9 cellular contexts compared by ENCODE assay signal in the genomic region with DNA sequence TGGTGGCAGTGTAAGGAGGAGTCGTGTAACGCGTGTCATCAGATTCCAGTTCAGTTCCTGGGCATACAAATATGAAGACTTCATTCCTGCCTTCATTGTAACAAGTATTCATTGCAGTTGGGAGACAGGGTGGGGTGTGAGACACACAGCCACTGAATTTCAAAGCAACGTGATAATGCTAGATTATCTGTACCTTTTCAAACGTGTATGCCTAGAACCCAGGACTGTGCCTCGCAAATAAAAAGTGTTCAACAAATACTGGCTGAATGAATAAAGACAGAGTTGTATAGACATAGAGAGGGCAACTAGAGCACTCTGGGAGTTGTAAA. TPM values are rescaled to one million over a fixed set of nuclear protein-coding genes. Genes with fewer than 3 reads are reported as not detected.
DNase-seq lines count a peak whose midpoint lies in the region.
"Had no signal": no experiment of that assay in that cellular context is flagged by ENCODE, and none has a peak within 500 bp of the region (broad histone marks: within the 10 kb centered on the region; RNA-seq: fewer than 3 reads in every experiment).

No MANE protein-coding gene starts in this region.

- no peaks in the 10 kb centered on the region for H3K9me3 ChIP-seq in stomach smooth muscle (ENCODE audit: control insufficient read depth in 2 of 2, low read length in 2 of 2)
- H3K9me3 ChIP-seq: BE2C had no signal

- no peaks in the 10 kb centered on the region for H3K27me3 ChIP-seq in stomach smooth muscle (ENCODE audit: control insufficient read depth in 1 of 2, insufficient read depth in 2 of 2, low read length in 2 of 2)

- intact Hi-C loops in posterior cingulate gyrus (cut with DNase I): loop anchor here (2.0 to 10.0 kb wide), 4 partner anchors 25 to 446 kb away; a partner anchor contains a TSS

- H3K4me1 ChIP-seq in stomach smooth muscle (ENCODE audit: control insufficient read depth, insufficient read depth, low read length): peaks cover 19% of the 10 kb centered on the region

- peaks cover 9% of the 10 kb centered on the region for H3K9me3 Mint-ChIP-seq in activated CD4-positive, alpha-beta T cell treated with anti-CD3 and anti-CD28 coated beads, Interleukin-2, amount 10 ng/mL, durations not matched to agents 7 days and 5 days
- no peaks in the 10 kb centered on the region for H3K9me3 Mint-ChIP-seq in activated naive CD8-positive, alpha-beta T cell treated with anti-CD3 and anti-CD28 coated beads for 36 hours
- H3K9me3 Mint-ChIP-seq in immature natural killer cell: no peaks in the 10 kb centered on the region

- no peak overlapping the region for H3K9ac ChIP-seq in stomach smooth muscle (ENCODE audit: low read length in 2 of 2)

- H3K36me3 Mint-ChIP-seq in activated CD4-positive, alpha-beta T cell treated with anti-CD3 and anti-CD28 coated beads, Interleukin-2, amount 10 ng/mL, durations not matched to agents 7 days and 5 days (ENCODE audit: low read depth): peaks cover 30% of the 10 kb centered on the region
- H3K36me3 Mint-ChIP-seq in activated naive CD8-positive, alpha-beta T cell treated with anti-CD3 and anti-CD28 coated beads for 36 hours: peaks cover 4% of the 10 kb centered on the region
- H3K36me3 Mint-ChIP-seq in immature natural killer cell: peaks cover 0 to 12% (median 3%) of the 10 kb centered on the region in 3 donors

- peaks cover 9 to 12% of the 10 kb centered on the region in 2 donors for H3K36me3 ChIP-seq in stomach smooth muscle (ENCODE audit: control insufficient read depth in 2 of 2, insufficient read depth in 2 of 2, low read length in 2 of 2)

- H3K4me1 Mint-ChIP-seq in activated CD4-positive, alpha-beta T cell treated with anti-CD3 and anti-CD28 coated beads, Interleukin-2, amount 10 ng/mL, durations not matched to agents 7 days and 5 days: peaks cover 67% of the 10 kb centered on the region
- H3K4me1 Mint-ChIP-seq in activated naive CD8-positive, alpha-beta T cell treated with anti-CD3 and anti-CD28 coated beads for 36 hours: peaks cover 49% of the 10 kb centered on the region
- H3K4me1 Mint-ChIP-seq in immature natural killer cell: peaks cover 46 to 70% of the 10 kb centered on the region in 2 donors

- H3K27ac Mint-ChIP-seq in activated CD4-positive, alpha-beta T cell treated with anti-CD3 and anti-CD28 coated beads, Interleukin-2, amount 10 ng/mL, durations not matched to agents 7 days and 5 days: peak overlapping the region; percentile 94
- no peak overlapping the region for H3K27ac Mint-ChIP-seq in activated naive CD8-positive, alpha-beta T cell treated with anti-CD3 and anti-CD28 coated beads for 36 hours
- H3K27ac Mint-ChIP-seq in immature natural killer cell: peak overlapping the region in 5 of 6 donors; percentile 83 to 96 (median 95)

- CTCF ChIA-PET in activated CD4-positive, alpha-beta T cell treated with anti-CD3 and anti-CD28 coated beads, Interleukin-2, amount 10 ng/mL, durations not matched to agents 7 days and 5 days (lab: Charles Lee): no interaction called here

- H3K4me3 ChIP-seq in stomach smooth muscle (ENCODE audit: low read length in 2 of 2): peak overlapping the region; percentile 95 to 96

- H3K4me3 Mint-ChIP-seq in activated CD4-positive, alpha-beta T cell treated with anti-CD3 and anti-CD28 coated beads, Interleukin-2, amount 10 ng/mL, durations not matched to agents 7 days and 5 days: peak overlapping the region; percentile 93
- peak overlapping the region; percentile 95 for H3K4me3 Mint-ChIP-seq in activated naive CD8-positive, alpha-beta T cell treated with anti-CD3 and anti-CD28 coated beads for 36 hours
- peak overlapping the region; percentile 93 to 100 (median 99) for H3K4me3 Mint-ChIP-seq in immature natural killer cell

- peak overlapping the region; percentile 78 for H3K27ac ChIP-seq in stomach smooth muscle (ENCODE audit: low read length)

- H3K27me3 Mint-ChIP-seq in activated CD4-positive, alpha-beta T cell treated with anti-CD3 and anti-CD28 coated beads, Interleukin-2, amount 10 ng/mL, durations not matched to agents 7 days and 5 days: peaks cover 7% of the 10 kb centered on the region
- no peaks in the 10 kb centered on the region for H3K27me3 Mint-ChIP-seq in activated naive CD8-positive, alpha-beta T cell treated with anti-CD3 and anti-CD28 coated beads for 36 hours
- peaks cover 0 to 10% (median 9%) of the 10 kb centered on the region in 3 donors for H3K27me3 Mint-ChIP-seq in immature natural killer cell (ENCODE audit: low read depth in 3 of 3)

- DNase-seq in activated CD4-positive, alpha-beta T cell treated with anti-CD3 and anti-CD28 coated beads, Interleukin-2, amount 10 ng/mL, durations not matched to agents 7 days and 5 days: no peak
- no peak for DNase-seq in activated CD4-positive, alpha-beta T cell treated with anti-CD3 and anti-CD28 coated beads for 48 hours
- no peak for DNase-seq in activated naive CD8-positive, alpha-beta T cell treated with anti-CD3 and anti-CD28 coated beads for 36 hours
- no peak for DNase-seq in immature natural killer cell
- DNase-seq in OCI-M2 (lab: John Stamatoyannopoulos, UW; ENCODE audit: unreplicated experiment): no peak
- DNase-seq in anterior cingulate cortex (lab: John Stamatoyannopoulos, UW): no peak
- DNase-seq in posterior cingulate gyrus: no peak
- DNase-seq: BE2C had no signal

- POLR2A ChIA-PET in activated CD4-positive, alpha-beta T cell treated with anti-CD3 and anti-CD28 coated beads, Interleukin-2, amount 10 ng/mL, durations not matched to agents 7 days and 5 days (lab: Charles Lee): no interaction called here

RNA-seq across cellular contexts. Expression of a gene that starts 0.6 kb away (rescaled TPM):
- 1 to 10 TPM; 7.3 TPM for total RNA-seq in activated CD4-positive, alpha-beta T cell treated with anti-CD3 and anti-CD28 coated beads, Interleukin-2, amount 10 ng/mL, durations not matched to agents 7 days and 5 days
- total RNA-seq in activated naive CD8-positive, alpha-beta T cell treated with anti-CD3 and anti-CD28 coated beads for 36 hours: 10 to 100 TPM; 10.8 to 10.9 TPM
- 1 to 10 TPM in 1 of 3 donors, under 1 TPM in 1, not detected in 1; 0.49 to 1.5 TPM for polyA plus RNA-seq in immature natural killer cell

RNA-seq across cellular contexts. Expression of a gene that starts 1.5 kb away (rescaled TPM):
- total RNA-seq in activated CD4-positive, alpha-beta T cell treated with anti-CD3 and anti-CD28 coated beads, Interleukin-2, amount 10 ng/mL, durations not matched to agents 7 days and 5 days: 1 to 10 TPM; 2.1 to 2.5 TPM
- total RNA-seq in activated naive CD8-positive, alpha-beta T cell treated with anti-CD3 and anti-CD28 coated beads for 36 hours: 1 to 10 TPM; 3.9 to 5.2 TPM
- polyA plus RNA-seq in immature natural killer cell: 1 to 10 TPM in 2 of 3 donors, under 1 TPM in 1; 0.94 to 1.8 (median 1.4) TPM

RNA-seq across cellular contexts. Expression of a gene that starts 19.0 kb away (rescaled TPM):
- not detected for total RNA-seq in activated CD4-positive, alpha-beta T cell treated with anti-CD3 and anti-CD28 coated beads, Interleukin-2, amount 10 ng/mL, durations not matched to agents 7 days and 5 days
- total RNA-seq in activated naive CD8-positive, alpha-beta T cell treated with anti-CD3 and anti-CD28 coated beads for 36 hours: under 1 TPM in 1 of 2 experiments, not detected in 1; 0.08 TPM
- under 1 TPM in 1 of 3 donors, not detected in 2; 0.31 TPM for polyA plus RNA-seq in immature natural killer cell

RNA-seq across cellular contexts. Expression of a gene that starts 37.1 kb away (rescaled TPM):
- total RNA-seq in activated CD4-positive, alpha-beta T cell treated with anti-CD3 and anti-CD28 coated beads, Interleukin-2, amount 10 ng/mL, durations not matched to agents 7 days and 5 days: 1 to 10 TPM; 2.1 to 3.1 TPM
- 1 to 10 TPM; 1.2 to 1.6 TPM for total RNA-seq in activated naive CD8-positive, alpha-beta T cell treated with anti-CD3 and anti-CD28 coated beads for 36 hours
- polyA plus RNA-seq in immature natural killer cell: under 1 TPM in 1 of 3 donors, not detected in 2; 0.24 TPM

RNA-seq across cellular contexts. Expression of a gene that starts 52.5 kb away (rescaled TPM):
- total RNA-seq in activated CD4-positive, alpha-beta T cell treated with anti-CD3 and anti-CD28 coated beads, Interleukin-2, amount 10 ng/mL, durations not matched to agents 7 days and 5 days: not detected
- not detected for total RNA-seq in activated naive CD8-positive, alpha-beta T cell treated with anti-CD3 and anti-CD28 coated beads for 36 hours
- not detected for polyA plus RNA-seq in immature natural killer cell
